ENCODE assay signal across 25 cellular contexts in genomic region chr20:46725186-46726165, GRCh38. TPM values are rescaled to one million over a fixed set of nuclear protein-coding genes. Genes with fewer than 3 reads are reported as not detected.
"Had no signal": no experiment of that assay in that cellular context is flagged by ENCODE, and none has a peak within 500 bp of the region (broad histone marks: within the 10 kb centered on the region; RNA-seq: fewer than 3 reads in every experiment).

No MANE protein-coding gene starts in this region.

- DNase-seq: activated B cell treated with CpG ODN at 0.5 μM for 24 hours; activated CD4-positive, alpha-beta memory T cell treated with anti-CD3 and anti-CD28 coated beads for 36 hours; activated CD4-positive, alpha-beta T cell treated with anti-CD3 and anti-CD28 coated beads for 1 hour; activated CD4-positive, alpha-beta T cell treated with anti-CD3 and anti-CD28 coated beads, Interleukin-2, amount 10 ng/mL, durations not matched to agents 7 days and 5 days; activated CD8-positive, alpha-beta memory T cell treated with anti-CD3 and anti-CD28 coated beads for 24 hours; activated gamma-delta T cell; activated naive CD4-positive, alpha-beta T cell treated with anti-CD3 and anti-CD28 coated beads for 36 hours; activated T-cell treated with anti-CD3 and anti-CD28 coated beads, Interleukin-2, amount 50 U/mL, for 4 hours; amygdala; brain microvascular endothelial cell; Kasumi-1; NCI-H1105 treated with DMSO at 0.1 percent for 48 hours; NCI-H1436 treated with DMSO at 0.1 percent for 48 hours; NCI-H187; NCI-H2081; NCI-H446; NCI-H524; T-cell; T-helper 2 cell; T1000 had no signal

- H3K27ac ChIP-seq: brain microvascular endothelial cell, cardiac muscle cell, PC-9, SK-N-MC had no signal

- H3K4me2 ChIP-seq: PC-9 had no signal

- H2AFZ ChIP-seq: PC-9 had no signal

- H3K27me3 ChIP-seq: brain microvascular endothelial cell, cardiac muscle cell had no signal

- ATAC-seq: activated T-cell treated with anti-CD3 and anti-CD28 coated beads, Interleukin-2, amount 50 U/mL, for 4 hours; activated T-helper 17 cell treated with anti-CD3 and anti-CD28 coated beads, Interleukin-2, amount 50 U/mL, for 72 hours; T-cell had no signal

- H3K36me3 ChIP-seq: brain microvascular endothelial cell, cardiac muscle cell had no signal

- FAIRE-seq: TTC549 had no signal

- H3K4me3 ChIP-seq: cardiac muscle cell, PC-9, SK-N-MC had no signal

RNA-seq across cellular contexts. Expression of gene SLC2A10, which starts 16.0 kb away (rescaled TPM):
- total RNA-seq: activated B cell treated with CpG ODN at 0.5 μM for 24 hours; activated CD4-positive, alpha-beta memory T cell treated with anti-CD3 and anti-CD28 coated beads for 36 hours; activated CD4-positive, alpha-beta T cell treated with anti-CD3 and anti-CD28 coated beads, Interleukin-2, amount 10 ng/mL, durations not matched to agents 7 days and 5 days; activated naive CD4-positive, alpha-beta T cell treated with anti-CD3 and anti-CD28 coated beads for 36 hours; activated T-cell treated with anti-CD3 and anti-CD28 coated beads, Interleukin-2, amount 50 U/mL, for 4 hours; activated T-helper 17 cell treated with anti-CD3 and anti-CD28 coated beads, Interleukin-2, amount 50 U/mL, for 72 hours had no signal
